28 cellular contexts compared by ENCODE assay signal in the genomic region with DNA sequence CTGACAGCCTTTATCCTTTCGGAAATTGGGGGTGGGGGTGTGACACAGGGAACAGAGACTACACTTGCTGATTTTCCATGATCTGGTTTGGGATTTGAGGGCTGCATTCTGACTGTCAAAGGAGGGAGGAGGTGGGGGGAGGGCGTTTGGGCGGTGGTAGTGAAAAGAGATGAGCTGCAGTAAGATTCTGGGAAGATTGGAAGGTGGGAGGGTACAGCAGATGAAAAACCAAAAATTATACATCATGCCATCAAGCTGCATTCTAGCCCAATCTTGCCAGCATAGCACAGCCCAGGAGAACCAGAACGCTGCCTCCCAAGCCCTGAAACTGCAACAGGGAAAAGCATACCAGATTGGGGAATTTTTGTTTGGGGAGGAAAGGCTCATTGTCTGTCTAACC. TPM values are rescaled to one million over a fixed set of nuclear protein-coding genes. Genes with fewer than 3 reads are reported as not detected.
A peak's percentile ranks its signal among the peaks of the same experiment; 100 is the strongest.
DNase-seq lines count a peak whose midpoint lies in the region; ATAC-seq and TF ChIP-seq lines count a peak whose summit lies in the region.
"Had no signal": no experiment of that assay in that cellular context is flagged by ENCODE, and none has a peak within 500 bp of the region (broad histone marks: within the 10 kb centered on the region; RNA-seq: fewer than 3 reads in every experiment).

No MANE protein-coding gene starts in this region.

- no peak overlapping the region for H2AFZ ChIP-seq in GM23338

- peaks cover 18% of the 10 kb centered on the region for H4K20me1 ChIP-seq in GM23338 (replicated peaks; ENCODE audit: insufficient read depth)

- TF ChIP-seq CTCF in GM23338 (conservative IDR thresholded peaks at IDR 0.05; ENCODE audit: low read depth in 2 of 2) (no peak), progenitor cell of endocrine pancreas (IDR thresholded peaks at IDR 0.05; ENCODE audit: unreplicated experiment) (no peak)

- 45 to 56% methylated on average over 4 of the region's 4 CpGs for WGBS in ectodermal cell, 2 experiments

- no peaks in the 10 kb centered on the region for H3K9me2 ChIP-seq in GM23338 (ENCODE audit: insufficient read depth)
- H3K9me2 ChIP-seq: SK-N-SH had no signal

- H3K36me3 Mint-ChIP-seq in GM23338 (ENCODE audit: low read depth) = peaks cover 41% of the 10 kb centered on the region
- H3K36me3 Mint-ChIP-seq in progenitor cell of endocrine pancreas (ENCODE audit: insufficient read depth) = peaks cover 8% of the 10 kb centered on the region

- H3K27me3 ChIP-seq in GM23338 (ENCODE audit: insufficient read depth) (no peaks in the 10 kb centered on the region), ectodermal cell (ENCODE audit: control insufficient read depth, insufficient read depth, low read length, poor library complexity, severe bottlenecking) (no peaks in the 10 kb centered on the region), layer of hippocampus (ENCODE audit: control insufficient read depth, insufficient read depth, low read length) (no peaks in the 10 kb centered on the region)
- H3K27me3 ChIP-seq: pancreas, uterus had no signal

- no peak overlapping the region for H3K27ac ChIP-seq in GM23338 (ENCODE audit: low read depth)
- H3K27ac ChIP-seq in ectodermal cell (ENCODE audit: insufficient read depth, low read depth, low read length, poor library complexity, severe bottlenecking) = peak overlapping the region; percentile 33
- peak overlapping the region; percentile 68 for H3K27ac ChIP-seq in layer of hippocampus (ENCODE audit: low read depth, low read length)
- H3K27ac ChIP-seq: KMS-11, pancreas, thoracic aorta, uterus had no signal

- peaks cover 27% of the 10 kb centered on the region for H3K4me1 ChIP-seq in GM23338 (ENCODE audit: insufficient read depth)
- H3K4me1 ChIP-seq in ectodermal cell (ENCODE audit: control insufficient read depth, insufficient read depth, low read length) = peaks cover 39% of the 10 kb centered on the region
- H3K4me1 ChIP-seq: BE2C, uterus had no signal

- ATAC-seq in GM23338 = no peak
- ATAC-seq: activated naive CD8-positive, alpha-beta T cell treated with anti-CD3 and anti-CD28 coated beads, Interleukin-2, amount 50 U/mL, for 24 hours; CD8-positive, alpha-beta T cell; pancreas; PC-3; right cardiac atrium; stimulated activated naive CD8-positive, alpha-beta T cell treated with anti-CD3 and anti-CD28 coated beads, Interleukin-15, Interleukin-2, amounts not matched to agents 100 U/mL and 50 U/mL, for 24 hours had no signal

- 0 out of 2 replicates have a peak, but pooled peaks cover 3% of the 10 kb centered on the region for H3F3A ChIP-seq in GM23338 (replicated peaks; ENCODE audit: low read depth)

- H3K27ac Mint-ChIP-seq in GM23338 (no peak overlapping the region), progenitor cell of endocrine pancreas (no peak overlapping the region)
- H3K27ac Mint-ChIP-seq: activated naive CD8-positive, alpha-beta T cell treated with anti-CD3 and anti-CD28 coated beads, Interleukin-2, amount 50 U/mL, for 24 hours; activated T-cell treated with anti-CD3 and anti-CD28 coated beads, Interleukin-2, amount 50 U/mL, for 24 hours; CD8-positive, alpha-beta T cell had no signal

- DNase-seq in GM23338 (ENCODE audit: low spot score) (no peak), progenitor cell of endocrine pancreas (ENCODE audit: low spot score, unreplicated experiment) (no peak), dedifferentiated amniotic fluid mesenchymal stem cell (ENCODE audit: extremely low spot score) (no peak), SIG-M5 treated with dmso at 0.1 percent for 504 hours (lab: John Stamatoyannopoulos, UW; ENCODE audit: unreplicated experiment) (no peak), NCI-H1105 (lab: John Stamatoyannopoulos, UW) (no peak), NCI-H1436 (lab: John Stamatoyannopoulos, UW) (no peak)
- DNase-seq: activated naive CD8-positive, alpha-beta T cell treated with anti-CD3 and anti-CD28 coated beads, Interleukin-2, amount 50 U/mL, for 24 hours; activated T-cell treated with anti-CD3 and anti-CD28 coated beads, Interleukin-2, amount 50 U/mL, for 24 hours; BE2C; CD8-positive, alpha-beta T cell; DMS 273 treated with DMSO at 0.1 percent for 48 hours; EL; H7; islet precursor cell; MM.1S; NCI-H2029; NCI-H526; pancreas; PC-3; right cardiac atrium; SK-N-SH; stimulated activated naive CD8-positive, alpha-beta T cell treated with anti-CD3 and anti-CD28 coated beads, Interleukin-15, Interleukin-2, amounts not matched to agents 100 U/mL and 50 U/mL, for 24 hours; uterus had no signal

- H3K36me3 ChIP-seq in GM23338 (ENCODE audit: insufficient read depth) (peaks cover 10% of the 10 kb centered on the region), ectodermal cell (ENCODE audit: control insufficient read depth, insufficient read depth, low read length) (peaks cover 14% of the 10 kb centered on the region)
- H3K36me3 ChIP-seq: BE2C, pancreas, thoracic aorta, uterus had no signal

- H3K4me1 Mint-ChIP-seq in GM23338 (peaks cover 32% of the 10 kb centered on the region), progenitor cell of endocrine pancreas (ENCODE audit: low read depth) (peaks cover 27% of the 10 kb centered on the region)

- no peaks in the 10 kb centered on the region for H3K9me3 ChIP-seq in ectodermal cell (ENCODE audit: control insufficient read depth, low read length)
- H3K9me3 ChIP-seq: BE2C, pancreas, SK-N-SH, thoracic aorta, uterus had no signal

- peaks cover 13% of the 10 kb centered on the region for H3K79me2 ChIP-seq in GM23338 (replicated peaks; ENCODE audit: insufficient read depth)

- peak overlapping the region; percentile 98 for H3K4me2 ChIP-seq in GM23338
- H3K4me2 ChIP-seq: KMS-11, SK-N-SH, smooth muscle cell had no signal

- H3K27me3 Mint-ChIP-seq in GM23338 (ENCODE audit: insufficient read depth, low read depth, poor library complexity) = peaks cover 15% of the 10 kb centered on the region
- H3K27me3 Mint-ChIP-seq in progenitor cell of endocrine pancreas = no peaks in the 10 kb centered on the region

- H3K4me3 Mint-ChIP-seq in GM23338 = peak overlapping the region; percentile 97
- H3K4me3 Mint-ChIP-seq in progenitor cell of endocrine pancreas (ENCODE audit: low read depth) = peak overlapping the region; percentile 89
- H3K4me3 Mint-ChIP-seq: activated naive CD8-positive, alpha-beta T cell treated with anti-CD3 and anti-CD28 coated beads, Interleukin-2, amount 50 U/mL, for 24 hours; activated T-cell treated with anti-CD3 and anti-CD28 coated beads, Interleukin-2, amount 50 U/mL, for 24 hours had no signal

- H3K4me3 ChIP-seq in GM23338 (peak overlapping the region; percentile 89; the same call in 1 of the 2 replicates), ectodermal cell (ENCODE audit: insufficient read depth, low read depth, low read length) (peak overlapping the region; percentile 54)
- H3K4me3 ChIP-seq: pancreas, smooth muscle cell, thoracic aorta, uterus had no signal

- H3K9me3 Mint-ChIP-seq in GM23338 (no peaks in the 10 kb centered on the region), progenitor cell of endocrine pancreas (ENCODE audit: low read depth) (no peaks in the 10 kb centered on the region)
- H3K9me3 Mint-ChIP-seq: activated naive CD8-positive, alpha-beta T cell treated with anti-CD3 and anti-CD28 coated beads, Interleukin-2, amount 50 U/mL, for 24 hours; activated T-cell treated with anti-CD3 and anti-CD28 coated beads, Interleukin-2, amount 50 U/mL, for 24 hours; CD8-positive, alpha-beta T cell had no signal

TF ChIP-seq in GM23338, 12 proteins besides CTCF, POLR2A, EP300 and RAD21 (continues in another document):
- no peak for TF ChIP-seq EZH2 (IDR thresholded peaks at IDR 0.05; ENCODE audit: low read depth, unreplicated experiment)
- TF ChIP-seq, protein P1, sequence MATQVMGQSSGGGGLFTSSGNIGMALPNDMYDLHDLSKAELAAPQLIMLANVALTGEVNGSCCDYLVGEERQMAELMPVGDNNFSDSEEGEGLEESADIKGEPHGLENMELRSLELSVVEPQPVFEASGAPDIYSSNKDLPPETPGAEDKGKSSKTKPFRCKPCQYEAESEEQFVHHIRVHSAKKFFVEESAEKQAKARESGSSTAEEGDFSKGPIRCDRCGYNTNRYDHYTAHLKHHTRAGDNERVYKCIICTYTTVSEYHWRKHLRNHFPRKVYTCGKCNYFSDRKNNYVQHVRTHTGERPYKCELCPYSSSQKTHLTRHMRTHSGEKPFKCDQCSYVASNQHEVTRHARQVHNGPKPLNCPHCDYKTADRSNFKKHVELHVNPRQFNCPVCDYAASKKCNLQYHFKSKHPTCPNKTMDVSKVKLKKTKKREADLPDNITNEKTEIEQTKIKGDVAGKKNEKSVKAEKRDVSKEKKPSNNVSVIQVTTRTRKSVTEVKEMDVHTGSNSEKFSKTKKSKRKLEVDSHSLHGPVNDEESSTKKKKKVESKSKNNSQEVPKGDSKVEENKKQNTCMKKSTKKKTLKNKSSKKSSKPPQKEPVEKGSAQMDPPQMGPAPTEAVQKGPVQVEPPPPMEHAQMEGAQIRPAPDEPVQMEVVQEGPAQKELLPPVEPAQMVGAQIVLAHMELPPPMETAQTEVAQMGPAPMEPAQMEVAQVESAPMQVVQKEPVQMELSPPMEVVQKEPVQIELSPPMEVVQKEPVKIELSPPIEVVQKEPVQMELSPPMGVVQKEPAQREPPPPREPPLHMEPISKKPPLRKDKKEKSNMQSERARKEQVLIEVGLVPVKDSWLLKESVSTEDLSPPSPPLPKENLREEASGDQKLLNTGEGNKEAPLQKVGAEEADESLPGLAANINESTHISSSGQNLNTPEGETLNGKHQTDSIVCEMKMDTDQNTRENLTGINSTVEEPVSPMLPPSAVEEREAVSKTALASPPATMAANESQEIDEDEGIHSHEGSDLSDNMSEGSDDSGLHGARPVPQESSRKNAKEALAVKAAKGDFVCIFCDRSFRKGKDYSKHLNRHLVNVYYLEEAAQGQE (IDR thresholded peaks at IDR 0.05; ENCODE audit: unreplicated experiment) = no peak

RNA-seq across cellular contexts. Expression of gene RND1, which starts 2.4 kb away (rescaled TPM):
- 7.4 and 10.4 TPM in 2 replicates for total RNA-seq in GM23338 (2014; rRNA removed; shearing (Covaris generic))
- polyA plus RNA-seq in GM23338 (2016; fragmentation: Nextera tagmentation; extraction: Ambion mirVana) = 7.4 and 9.3 TPM in 2 replicates
- polyA plus RNA-seq in ectodermal cell (2013, experiment 1 of 4) = 30.5 TPM
- 27.9 TPM for polyA plus RNA-seq in ectodermal cell (2013, experiment 2 of 4)
- polyA plus RNA-seq in ectodermal cell (2013, experiment 3 of 4) = 29.8 TPM
- 35.8 TPM for polyA plus RNA-seq in ectodermal cell (2013, experiment 4 of 4)
- 12.4 and 12.5 TPM in 2 replicates for total RNA-seq in progenitor cell of endocrine pancreas

RNA-seq across cellular contexts. Expression of gene DDX23, which starts 11.3 kb away (rescaled TPM):
- 78.5 and 93.0 TPM in 2 replicates for total RNA-seq in GM23338 (2014; rRNA removed; shearing (Covaris generic))
- 31.7 and 31.8 TPM in 2 replicates for polyA plus RNA-seq in GM23338 (2016; fragmentation: Nextera tagmentation; extraction: Ambion mirVana)
- 108 TPM for polyA plus RNA-seq in ectodermal cell (2013, experiment 1 of 4)
- polyA plus RNA-seq in ectodermal cell (2013, experiment 2 of 4) = 102 TPM
- 65.4 TPM for polyA plus RNA-seq in ectodermal cell (2013, experiment 3 of 4)
- 70.7 TPM for polyA plus RNA-seq in ectodermal cell (2013, experiment 4 of 4)
- 116 and 129 TPM in 2 replicates for total RNA-seq in progenitor cell of endocrine pancreas

RNA-seq across cellular contexts. Expression of gene CACNB3, which starts 45.0 kb away (rescaled TPM):
- 3.4 and 4.1 TPM in 2 replicates for total RNA-seq in GM23338 (2014; rRNA removed; shearing (Covaris generic))
- 6.2 and 6.3 TPM in 2 replicates for polyA plus RNA-seq in GM23338 (2016; fragmentation: Nextera tagmentation; extraction: Ambion mirVana)
- polyA plus RNA-seq in ectodermal cell (2013, experiment 1 of 4) = 89.9 TPM
- 86.1 TPM for polyA plus RNA-seq in ectodermal cell (2013, experiment 2 of 4)
- polyA plus RNA-seq in ectodermal cell (2013, experiment 3 of 4) = 69.9 TPM
- polyA plus RNA-seq in ectodermal cell (2013, experiment 4 of 4) = 76.3 TPM
- total RNA-seq in progenitor cell of endocrine pancreas = 72.3 and 73.9 TPM in 2 replicates

Comparison
In these comparisons a context has a peak if more than half of its experiments do, and no peak if none do; other contexts are left out.
1. RNA of gene CACNB3, which starts 45.0 kb away (total RNA-seq): 72.3 to 73.9 TPM in progenitor cell of endocrine pancreas; 3.4 to 4.1 TPM in GM23338; every median in the first group is over 10 times any median in the second.